In genomic region chr2:74553892-74554820, GRCh38 we compare ENCODE assay signal across 8 cellular contexts. TPM values are rescaled to one million over a fixed set of nuclear protein-coding genes. Genes with fewer than 3 reads are reported as not detected.
DNase-seq lines count a peak whose midpoint lies in the region; ATAC-seq and TF ChIP-seq lines count a peak whose summit lies in the region.

Gene DOK1 (plus strand): TSS chr2:74554720. CDS start chr2:74554755, 35 bp downstream.
Gene LOXL3 (minus strand): TSS chr2:74553942. CDS start chr2:74552634, 1,308 bp downstream.

- H3K36me3 ChIP-seq in Caco-2 (ENCODE audit: control insufficient read depth, insufficient read depth, low read length) (no peaks in the 10 kb centered on the region; the same call in 1 of the 2 replicates), SJSA1 (peaks cover 21% of the 10 kb centered on the region)

- intact Hi-C loops in Caco-2 (cut with micrococcal nuclease; ENCODE audit: unreplicated experiment): no loop called here
- intact Hi-C loops in activated naive CD4-positive, alpha-beta T cell treated with anti-CD3 and anti-CD28 coated beads for 36 hours (cut with micrococcal nuclease): loop anchor here (1.0 to 2.0 kb wide), 6 partner anchors 12 to 281 kb away; partner anchors contain the start of genes AUP1, HK2, HTRA2 and PCGF1

- peak within 1 kb of the TSS; percentile 51 for H3K27ac Mint-ChIP-seq in Caco-2 (ENCODE audit: unreplicated experiment)
- H3K27ac Mint-ChIP-seq in activated naive CD4-positive, alpha-beta T cell treated with anti-CD3 and anti-CD28 coated beads for 36 hours: peak within 1 kb of the TSS; percentile 88

- TF ChIP-seq CTCF in Caco-2 (IDR thresholded peaks at IDR 0.05; ENCODE audit: insufficient read depth in 1 of 2, low read depth in 1 of 2, low read length in 1 of 2, severe bottlenecking in 1 of 2, unreplicated experiment in 1 of 2): no peak
- TF ChIP-seq CTCF in GM20000 (IDR thresholded peaks at IDR 0.05; ENCODE audit: extremely low read depth, missing control alignments): no peak
- TF ChIP-seq CTCF in omental fat pad (IDR thresholded peaks at IDR 0.05): no peak

- DNase-seq in Caco-2: peak; percentile 60 to 75
- DNase-seq in GM20000 (ENCODE audit: low spot score): peak; percentile 93
- peak in 62 of 76 experiments; percentile 8 to 82 (median 61) for DNase-seq in HUDEP-2 (lab: John Stamatoyannopoulos, UW; ENCODE audit: unreplicated experiment in 76 of 76)
- DNase-seq in SJSA1 (ENCODE audit: low read depth in 1 of 2, low spot score in 2 of 2): peak; percentile 95 to 96
- DNase-seq in activated naive CD4-positive, alpha-beta T cell treated with anti-CD3 and anti-CD28 coated beads for 36 hours: peak; percentile 82
- DNase-seq in germinal center (ENCODE audit: low spot score): peak; percentile 90
- DNase-seq in omental fat pad (ENCODE audit: low spot score): peak; percentile 77

- peaks cover 23% of the 10 kb centered on the region for H3K4me1 Mint-ChIP-seq in Caco-2 (ENCODE audit: low read depth, unreplicated experiment)
- peaks cover 4% of the 10 kb centered on the region for H3K4me1 Mint-ChIP-seq in activated naive CD4-positive, alpha-beta T cell treated with anti-CD3 and anti-CD28 coated beads for 36 hours (ENCODE audit: low read depth)

- CTCF ChIA-PET in Caco-2 (lab: Charles Lee): interaction anchor here (0.5 to 0.6 kb wide), 2 partner anchors 35 to 103 kb away, joined by 3 to 5 read pairs; no protein-coding TSS in a partner anchor
- CTCF ChIA-PET in activated naive CD4-positive, alpha-beta T cell treated with anti-CD3 and anti-CD28 coated beads for 36 hours (lab: Charles Lee): interaction anchor here (0.6 to 1.0 kb wide), 3 partner anchors 22 to 33 kb away, joined by 3 to 5 read pairs (median 3); no protein-coding TSS in a partner anchor

- H3K4me1 ChIP-seq in Caco-2 (peaks cover 31% of the 10 kb centered on the region), SJSA1 (replicated peaks) (peaks cover 24% of the 10 kb centered on the region)

- H3K27ac ChIP-seq in SJSA1 (peak within 1 kb of the TSS; percentile 98), temporal lobe (ENCODE audit: low read depth, low read length) (peak within 1 kb of the TSS; percentile 50)

- H3K9me3 ChIP-seq in Caco-2: no peaks in the 10 kb centered on the region
- H3K9me3 ChIP-seq in SJSA1 (replicated peaks): 0 out of 2 replicates have a peak, but pooled peaks cover 5% of the 10 kb centered on the region

- no TSS peak for BruUV-seq in Caco-2 (replicated peaks; lab: Mats Ljungman, UMichigan)

- no peaks in the 10 kb centered on the region for H3K9me3 Mint-ChIP-seq in Caco-2 (ENCODE audit: unreplicated experiment)
- no peaks in the 10 kb centered on the region for H3K9me3 Mint-ChIP-seq in activated naive CD4-positive, alpha-beta T cell treated with anti-CD3 and anti-CD28 coated beads for 36 hours

- peaks cover 7% of the 10 kb centered on the region for H3K36me3 Mint-ChIP-seq in Caco-2 (ENCODE audit: insufficient read depth, unreplicated experiment)
- peaks cover 5% of the 10 kb centered on the region for H3K36me3 Mint-ChIP-seq in activated naive CD4-positive, alpha-beta T cell treated with anti-CD3 and anti-CD28 coated beads for 36 hours (ENCODE audit: low read depth)

- H3K4me3 ChIP-seq in Caco-2 (ENCODE audit: low read depth, low read length) (peak within 1 kb of the TSS; percentile 34), SJSA1 (peak within 1 kb of the TSS; percentile 65)

- H3K27me3 ChIP-seq in Caco-2 (replicated peaks; ENCODE audit: control insufficient read depth, insufficient read depth, low read length) (no peaks in the 10 kb centered on the region), SJSA1 (replicated peaks) (no peaks in the 10 kb centered on the region)

- POLR2A ChIA-PET in Caco-2 (lab: Charles Lee): no interaction called here

- H3K4me3 Mint-ChIP-seq in Caco-2 (ENCODE audit: unreplicated experiment): peak within 1 kb of the TSS; percentile 23
- peak within 1 kb of the TSS; percentile 94 for H3K4me3 Mint-ChIP-seq in activated naive CD4-positive, alpha-beta T cell treated with anti-CD3 and anti-CD28 coated beads for 36 hours

- ATAC-seq in omental fat pad (ENCODE audit: low FRiP score): peak; percentile 86

- no peaks in the 10 kb centered on the region for H3K27me3 Mint-ChIP-seq in Caco-2 (ENCODE audit: insufficient read depth, unreplicated experiment)
- peaks cover 17% of the 10 kb centered on the region for H3K27me3 Mint-ChIP-seq in activated naive CD4-positive, alpha-beta T cell treated with anti-CD3 and anti-CD28 coated beads for 36 hours (ENCODE audit: low read depth)

RNA-seq across cellular contexts. Expression of gene DOK1, which starts in this region (rescaled TPM):
- total RNA-seq in Caco-2 (2022): 5.1 and 5.5 TPM in 2 replicates
- total RNA-seq in SJSA1 (2014; rRNA removed; shearing (Covaris generic)): 13.6 and 14.4 TPM in 2 replicates
- 10 to 100 TPM; 12.3 to 13.2 TPM for total RNA-seq in activated naive CD4-positive, alpha-beta T cell treated with anti-CD3 and anti-CD28 coated beads for 36 hours
- 10 to 100 TPM; 16.0 to 39.4 (median 30.5) TPM for total RNA-seq in omental fat pad
- total RNA-seq in temporal lobe: 3.4 TPM

RNA-seq across cellular contexts. Expression of gene LOXL3, which starts in this region (rescaled TPM):
- 13.8 and 15.9 TPM in 2 replicates for total RNA-seq in Caco-2 (2022)
- 10.4 and 14.8 TPM in 2 replicates for total RNA-seq in SJSA1 (2014; rRNA removed; shearing (Covaris generic))
- total RNA-seq in activated naive CD4-positive, alpha-beta T cell treated with anti-CD3 and anti-CD28 coated beads for 36 hours: under 1 TPM; 0.35 to 0.41 TPM
- total RNA-seq in omental fat pad: 10 to 100 TPM in 2 of 4 donors, 1 to 10 TPM in 2; 7.5 to 12.4 (median 9.1) TPM
- 11.1 TPM for total RNA-seq in temporal lobe

Comparison
In these comparisons a context has a peak if more than half of its experiments do, and no peak if none do; other contexts are left out.
1. Peak in every context shown above with its lines: DNase-seq, ATAC-seq, H3K4me3 ChIP-seq and H3K27ac ChIP-seq.